In the genomic region with DNA sequence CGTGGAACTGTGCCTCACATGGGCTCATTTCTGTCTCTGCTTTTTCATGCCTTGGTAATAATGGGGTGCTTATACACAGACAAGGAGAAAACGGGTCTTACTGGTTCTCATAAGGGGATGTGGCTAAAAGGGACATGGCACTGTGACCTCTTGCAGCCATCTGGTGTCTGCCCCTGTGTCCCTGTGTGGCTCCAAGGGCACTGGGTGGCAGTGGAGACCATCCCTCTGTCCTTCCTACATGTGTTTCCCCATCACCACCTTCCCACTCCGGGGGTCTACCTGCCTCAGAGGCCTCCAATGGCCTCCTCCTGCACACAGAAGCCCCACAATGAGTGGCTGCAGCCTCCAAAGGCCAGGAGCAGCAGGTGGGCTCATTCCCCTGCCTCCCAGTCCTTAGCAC, we compare ENCODE assay signal across 24 cellular contexts.
DNase-seq lines count a peak whose midpoint lies in the region; ATAC-seq, FAIRE-seq and TF ChIP-seq lines count a peak whose summit lies in the region.
"Had no signal": no experiment of that assay in that cellular context is flagged by ENCODE, and none has a peak within 500 bp of the region (broad histone marks: within the 10 kb centered on the region; RNA-seq: fewer than 3 reads in every experiment).

No MANE protein-coding gene starts in this region.

- peaks cover 3% of the 10 kb centered on the region for H3K9me1 ChIP-seq in K562 (ENCODE audit: control insufficient read depth, insufficient read depth, low read length)

- intact Hi-C loops in K562 (cut with micrococcal nuclease) = no loop called here
- intact Hi-C loops in lower lobe of right lung (cut with DNase I) = no loop called here

- H3K36me3 Mint-ChIP-seq in naive thymus-derived CD8-positive, alpha-beta T cell = no peaks in the 10 kb centered on the region
- H3K36me3 Mint-ChIP-seq: CD4-positive, CD25-positive, alpha-beta regulatory T cell; CD8-positive, alpha-beta T cell had no signal

- no peak overlapping the region for H2AFZ ChIP-seq in K562 (ENCODE audit: low read depth, low read length)
- H2AFZ ChIP-seq: GM23338 had no signal

- ATAC-seq in K562 (no peak), lower lobe of right lung (no peak), HG03039 (IDR thresholded peaks at IDR 0.05; ENCODE audit: unreplicated experiment) (no peak)
- no peak for ATAC-seq in naive thymus-derived CD8-positive, alpha-beta T cell
- ATAC-seq: CD8-positive, alpha-beta T cell; GM23338 had no signal

- FAIRE-seq in K562 (lab: Jason Lieb, UNC) = peak; percentile 23
- no peak for FAIRE-seq in RCC 7860 (lab: Jason Lieb, UNC)
- FAIRE-seq: A204.1, GM12891, GM18507, H54 had no signal

- in situ Hi-C loops in K562 (cut with MboI) = no loop called here

- no peak overlapping the region for H3K9ac ChIP-seq in K562 (ENCODE audit: insufficient read depth in 1 of 2, low read depth in 2 of 2, low read length in 2 of 2)
- H3K9ac ChIP-seq: BLaER1 had no signal

- H3K4me3 Mint-ChIP-seq in naive thymus-derived CD8-positive, alpha-beta T cell = no peak overlapping the region
- H3K4me3 Mint-ChIP-seq: B cell; CD4-positive, CD25-positive, alpha-beta regulatory T cell; CD8-positive, alpha-beta T cell; GM23338; HFFc6 had no signal

- H3K36me3 ChIP-seq in K562 (ENCODE audit: control insufficient read depth, insufficient read depth, low read length) = no peaks in the 10 kb centered on the region
- H3K36me3 ChIP-seq in lower lobe of right lung = no peaks in the 10 kb centered on the region
- H3K36me3 ChIP-seq: BLaER1, HAP-1 had no signal

- H3K4me3 ChIP-seq in K562 (no peak overlapping the region), lower lobe of right lung (no peak overlapping the region)
- H3K4me3 ChIP-seq: BLaER1, GM23338, HAP-1 had no signal

- no peak for TF ChIP-seq EP300 in K562 (IDR thresholded peaks at IDR 0.05; ENCODE audit: low read length)

- peak; percentile 15 for DNase-seq in DMS53 (lab: John Stamatoyannopoulos, UW)
- no peak for DNase-seq in DMS53 treated with DMSO at 0.1 percent for 48 hours (lab: John Stamatoyannopoulos, UW; ENCODE audit: unreplicated experiment)
- DNase-seq in K562 (ENCODE audit: extremely low read depth in 1 of 4, low spot score in 3 of 4) = no peak
- peak; percentile 5 for DNase-seq in lower lobe of right lung
- DNase-seq in RCC 7860 (ENCODE audit: low spot score) = no peak
- DNase-seq in naive thymus-derived CD8-positive, alpha-beta T cell = no peak
- DNase-seq: Caco-2; CD4-positive, CD25-positive, alpha-beta regulatory T cell; CD8-positive, alpha-beta T cell; DMS153; EL; GDM1; HFFc6 had no signal

- no peak for TF ChIP-seq POLR2A in K562 (conservative IDR thresholded peaks at IDR 0.05)

- POLR2A ChIA-PET in K562 (lab: Yijun Ruan, JAX) = no interaction called here
- POLR2A ChIA-PET in naive thymus-derived CD8-positive, alpha-beta T cell (lab: Charles Lee) = no interaction called here

- H3K9me3 ChIP-seq in K562 (replicated peaks; ENCODE audit: control insufficient read depth, insufficient read depth, low read depth, low read length) = no peaks in the 10 kb centered on the region
- no peaks in the 10 kb centered on the region for H3K9me3 ChIP-seq in lower lobe of right lung
- H3K9me3 ChIP-seq: Caco-2, HAP-1 had no signal

- BruUV-seq in K562 (replicated peaks; lab: Mats Ljungman, UMichigan) = no TSS peak

- H3K27me3 ChIP-seq in K562 (ENCODE audit: control insufficient read depth in 2 of 2, insufficient read depth in 2 of 2, low read length in 2 of 2) (peaks cover 12 to 73% of the 10 kb centered on the region in 2 experiments; a peak in 4 of 5 replicates), lower lobe of right lung (ENCODE audit: low read depth) (no peaks in the 10 kb centered on the region)
- H3K27me3 ChIP-seq: BLaER1 had no signal

- peaks cover 0 to 8% (median 4%) of the 10 kb centered on the region in 5 donors for H3K27me3 Mint-ChIP-seq in naive thymus-derived CD8-positive, alpha-beta T cell

- H4K20me1 ChIP-seq in K562 (replicated peaks; ENCODE audit: control insufficient read depth, insufficient read depth, low read length) = peaks cover 5% of the 10 kb centered on the region; the same call in 1 of the 2 replicates
- H4K20me1 ChIP-seq: BLaER1 had no signal

- H3K79me2 ChIP-seq in K562 (ENCODE audit: control insufficient read depth, insufficient read depth, low read length) = no peaks in the 10 kb centered on the region

- H3K4me1 ChIP-seq in K562 (replicated peaks in 1 of 2; ENCODE audit: control insufficient read depth in 2 of 2, insufficient read depth in 2 of 2, low read length in 2 of 2) (no peaks in the 10 kb centered on the region), lower lobe of right lung (no peaks in the 10 kb centered on the region)
- H3K4me1 ChIP-seq: Caco-2 had no signal

- no peaks in the 10 kb centered on the region for H3K9me3 Mint-ChIP-seq in naive thymus-derived CD8-positive, alpha-beta T cell
- H3K9me3 Mint-ChIP-seq: CD4-positive, CD25-positive, alpha-beta regulatory T cell; CD8-positive, alpha-beta T cell; GM23338; HFFc6 had no signal

- no peak overlapping the region for H3K4me2 ChIP-seq in K562 (ENCODE audit: insufficient read depth, low read length)
- H3K4me2 ChIP-seq: GM23338 had no signal

- H3K4me1 Mint-ChIP-seq in naive thymus-derived CD8-positive, alpha-beta T cell = peaks cover 0 to 8% (median 0%) of the 10 kb centered on the region in 4 donors
- H3K4me1 Mint-ChIP-seq: B cell; CD4-positive, CD25-positive, alpha-beta regulatory T cell had no signal

- H3K27ac ChIP-seq in K562 (ENCODE audit: extremely low read depth, low read depth, low read length) = no peak overlapping the region
- H3K27ac ChIP-seq in lower lobe of right lung = no peak overlapping the region
- H3K27ac ChIP-seq: 22Rv1, BLaER1, C4-2B had no signal

- no peak overlapping the region for H3K27ac Mint-ChIP-seq in naive thymus-derived CD8-positive, alpha-beta T cell
- H3K27ac Mint-ChIP-seq: B cell; CD8-positive, alpha-beta T cell; GM23338; HFFc6 had no signal

- TF ChIP-seq CTCF in K562 (IDR thresholded peaks at IDR 0.05 in 2 of 3, conservative IDR thresholded peaks at IDR 0.05 in 1 of 3; ENCODE audit: insufficient read depth in 2 of 3, low read depth in 1 of 3, low read length in 3 of 3) (no peak), lower lobe of right lung (IDR thresholded peaks at IDR 0.05) (no peak)

- CTCF ChIA-PET in K562 (lab: Yijun Ruan, JAX; ENCODE audit: low intra/inter-chr PET ratio) = no interaction called here

- TF ChIP-seq RAD21 in K562 (CRISPR knock-in tag; conservative IDR thresholded peaks at IDR 0.05 in 1 of 2, IDR thresholded peaks at IDR 0.05 in 1 of 2) = no peak

- WGBS in K562 (ENCODE audit: insufficient coverage, low coverage, missing lambda C conversion rate) = 0% methylated on average over 3 of the region's 3 CpGs

TF ChIP-seq in K562, 482 proteins besides CTCF, POLR2A, EP300 and RAD21 (continues in another document):
- TF ChIP-seq ATF1 (CRISPR knock-in tag; IDR thresholded peaks at IDR 0.05) (no peak), ATF1 (tag; IDR thresholded peaks at IDR 0.05) (no peak), FOXJ3 (CRISPR knock-in tag; IDR thresholded peaks at IDR 0.05) (no peak), NCOA6 (IDR thresholded peaks at IDR 0.05) (no peak), ZBTB12 (CRISPR knock-in tag; IDR thresholded peaks at IDR 0.05) (no peak), JUN (IDR thresholded peaks at IDR 0.05; ENCODE audit: borderline replicate concordance, low read depth, low read length) (no peak), JUN (CRISPR knock-in tag; IDR thresholded peaks at IDR 0.05; ENCODE audit: borderline replicate concordance) (no peak), ARID2 (IDR thresholded peaks at IDR 0.05) (no peak), BRF1 (IDR thresholded peaks at IDR 0.05; ENCODE audit: borderline replicate concordance, extremely low read depth, insufficient read length) (no peak), U2AF2 (optimal IDR thresholded peaks at IDR 0.05; ENCODE audit: low read depth, low read length) (no peak), RBM22 (IDR thresholded peaks at IDR 0.05; ENCODE audit: low read depth, low read length, poor library complexity, severe bottlenecking) (no peak)
- TF ChIP-seq, protein P1, sequence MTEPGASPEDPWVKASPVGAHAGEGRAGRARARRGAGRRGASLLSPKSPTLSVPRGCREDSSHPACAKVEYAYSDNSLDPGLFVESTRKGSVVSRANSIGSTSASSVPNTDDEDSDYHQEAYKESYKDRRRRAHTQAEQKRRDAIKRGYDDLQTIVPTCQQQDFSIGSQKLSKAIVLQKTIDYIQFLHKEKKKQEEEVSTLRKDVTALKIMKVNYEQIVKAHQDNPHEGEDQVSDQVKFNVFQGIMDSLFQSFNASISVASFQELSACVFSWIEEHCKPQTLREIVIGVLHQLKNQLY (CRISPR knock-in tag; conservative IDR thresholded peaks at IDR 0.05) = no peak

Comparison
In these comparisons a context has a peak if more than half of its experiments do, and no peak if none do; other contexts are left out.
1. DNase-seq: peak in DMS53 (single experiment) and lower lobe of right lung (single experiment); none in DMS53 treated with DMSO at 0.1 percent for 48 hours (single experiment), K562 (0 of 4), RCC 7860 (single experiment) and naive thymus-derived CD8-positive, alpha-beta T cell (0 of 10).